In genomic region chr5:119271758-119272730, GRCh38 we compare ENCODE assay signal across 13 cellular contexts.
DNase-seq lines count a peak whose midpoint lies in the region; ATAC-seq and TF ChIP-seq lines count a peak whose summit lies in the region.
"Had no signal": no experiment of that assay in that cellular context is flagged by ENCODE, and none has a peak within 500 bp of the region (broad histone marks: within the 10 kb centered on the region; RNA-seq: fewer than 3 reads in every experiment).

No MANE protein-coding gene starts in this region.

- H3K27ac Mint-ChIP-seq in activated CD4-positive, alpha-beta T cell treated with anti-CD3 and anti-CD28 coated beads for 36 hours, result peak overlapping the region; percentile 96
- peak overlapping the region; percentile 58 for H3K27ac Mint-ChIP-seq in dendritic cell treated with granulocyte-macrophage colony-stimulating factor and Interleukin-4, amounts not matched to agents 40 ng/mL and 50 ng/mL, for 4 days
- peak overlapping the region; percentile 84 for H3K27ac Mint-ChIP-seq in stimulated activated naive B cell treated with anti-CD40 and anti-IgM and Interleukin-4, amounts not matched to agents 10 μg/mL and 1 μg/mL and 100 μg/mL, for 72 hours

- no peaks in the 10 kb centered on the region for H3K27me3 Mint-ChIP-seq in activated CD4-positive, alpha-beta T cell treated with anti-CD3 and anti-CD28 coated beads for 36 hours
- no peaks in the 10 kb centered on the region for H3K27me3 Mint-ChIP-seq in dendritic cell treated with granulocyte-macrophage colony-stimulating factor and Interleukin-4, amounts not matched to agents 40 ng/mL and 50 ng/mL, for 4 days
- no peaks in the 10 kb centered on the region for H3K27me3 Mint-ChIP-seq in stimulated activated naive B cell treated with anti-CD40 and anti-IgM and Interleukin-4, amounts not matched to agents 10 μg/mL and 1 μg/mL and 100 μg/mL, for 72 hours

- H3K27me3 ChIP-seq in Peyer's patch, result no peaks in the 10 kb centered on the region
- H3K27me3 ChIP-seq: heart left ventricle had no signal

- peak overlapping the region in 1 of 4 donors; percentile 0 for H3K4me3 ChIP-seq in Peyer's patch

- CTCF ChIA-PET in activated CD4-positive, alpha-beta T cell treated with anti-CD3 and anti-CD28 coated beads for 36 hours (lab: Charles Lee), result interaction anchor here (0.6 to 2.8 kb wide), 14 partner anchors 10 to 285 kb away, joined by 3 to 12 read pairs (median 4); partner anchors contain the start of gene TNFAIP8

- peak overlapping the region; percentile 96 for H3K4me3 Mint-ChIP-seq in activated CD4-positive, alpha-beta T cell treated with anti-CD3 and anti-CD28 coated beads for 36 hours
- H3K4me3 Mint-ChIP-seq in dendritic cell treated with granulocyte-macrophage colony-stimulating factor and Interleukin-4, amounts not matched to agents 40 ng/mL and 50 ng/mL, for 4 days, result peak overlapping the region; percentile 13
- H3K4me3 Mint-ChIP-seq in stimulated activated naive B cell treated with anti-CD40 and anti-IgM and Interleukin-4, amounts not matched to agents 10 μg/mL and 1 μg/mL and 100 μg/mL, for 72 hours, result peak overlapping the region; percentile 31 to 43

- TF ChIP-seq CTCF in Peyer's patch (IDR thresholded peaks at IDR 0.05) (no peak), GM13976 (IDR thresholded peaks at IDR 0.05; ENCODE audit: borderline replicate concordance, control extremely low read depth, extremely low read depth, insufficient read depth, missing control alignments) (no peak), omental fat pad (IDR thresholded peaks at IDR 0.05) (no peak)

- ATAC-seq in activated CD4-positive, alpha-beta T cell treated with anti-CD3 and anti-CD28 coated beads for 36 hours, result no peak
- no peak for ATAC-seq in stimulated activated naive B cell treated with anti-CD40 and anti-IgM and Interleukin-4, amounts not matched to agents 10 μg/mL and 1 μg/mL and 100 μg/mL, for 72 hours (replicated peaks)
- ATAC-seq in omental fat pad (ENCODE audit: low FRiP score), result no peak
- ATAC-seq: heart left ventricle had no signal

- peaks cover 6 to 30% (median 13%) of the 10 kb centered on the region in 4 donors for H3K4me1 ChIP-seq in Peyer's patch

- POLR2A ChIA-PET in activated CD4-positive, alpha-beta T cell treated with anti-CD3 and anti-CD28 coated beads for 36 hours (lab: Charles Lee), result interaction anchor here (0.6 to 1.5 kb wide), 2 partner anchors 21 to 84 kb away, joined by 4 to 9 read pairs; partner anchors contain the start of gene TNFAIP8

- H3K9me3 ChIP-seq in Peyer's patch, result no peaks in the 10 kb centered on the region
- H3K9me3 ChIP-seq: heart left ventricle, prostate gland had no signal

- peaks cover 43% of the 10 kb centered on the region for H3K36me3 Mint-ChIP-seq in activated CD4-positive, alpha-beta T cell treated with anti-CD3 and anti-CD28 coated beads for 36 hours (ENCODE audit: low read depth)
- H3K36me3 Mint-ChIP-seq in dendritic cell treated with granulocyte-macrophage colony-stimulating factor and Interleukin-4, amounts not matched to agents 40 ng/mL and 50 ng/mL, for 4 days (ENCODE audit: low read depth), result peaks cover 14% of the 10 kb centered on the region
- peaks cover 4 to 5% of the 10 kb centered on the region in 2 donors for H3K36me3 Mint-ChIP-seq in stimulated activated naive B cell treated with anti-CD40 and anti-IgM and Interleukin-4, amounts not matched to agents 10 μg/mL and 1 μg/mL and 100 μg/mL, for 72 hours

- no peak for TF ChIP-seq POLR2A in Peyer's patch (IDR thresholded peaks at IDR 0.05)

- no peaks in the 10 kb centered on the region for H3K36me3 ChIP-seq in Peyer's patch
- H3K36me3 ChIP-seq: heart left ventricle, prostate gland had no signal

- in situ Hi-C loops in GM13976 (cut with MboI; ENCODE audit: low sequenced_read_pairs, unreplicated experiment), result no loop called here

- peak overlapping the region in 3 of 4 donors; percentile 64 to 97 (median 78) for H3K27ac ChIP-seq in Peyer's patch

- intact Hi-C loops in activated CD4-positive, alpha-beta T cell treated with anti-CD3 and anti-CD28 coated beads for 36 hours (cut with DNase I, micrococcal nuclease), result loop anchor here in 1 of 2 experiments (5.0 kb wide), 1 partner anchor 70 kb away; no protein-coding TSS in a partner anchor
- intact Hi-C loops in dendritic cell treated with granulocyte-macrophage colony-stimulating factor and Interleukin-4, amounts not matched to agents 40 ng/mL and 50 ng/mL, for 4 days (cut with micrococcal nuclease), result loop anchor here (5.0 kb wide), 1 partner anchor 35 kb away; no protein-coding TSS in a partner anchor

- H3K9me3 Mint-ChIP-seq in activated CD4-positive, alpha-beta T cell treated with anti-CD3 and anti-CD28 coated beads for 36 hours (ENCODE audit: low read depth), result no peaks in the 10 kb centered on the region
- H3K9me3 Mint-ChIP-seq in dendritic cell treated with granulocyte-macrophage colony-stimulating factor and Interleukin-4, amounts not matched to agents 40 ng/mL and 50 ng/mL, for 4 days, result no peaks in the 10 kb centered on the region
- H3K9me3 Mint-ChIP-seq in stimulated activated naive B cell treated with anti-CD40 and anti-IgM and Interleukin-4, amounts not matched to agents 10 μg/mL and 1 μg/mL and 100 μg/mL, for 72 hours, result no peaks in the 10 kb centered on the region

- H3K4me1 Mint-ChIP-seq in activated CD4-positive, alpha-beta T cell treated with anti-CD3 and anti-CD28 coated beads for 36 hours, result peaks cover 69% of the 10 kb centered on the region
- H3K4me1 Mint-ChIP-seq in dendritic cell treated with granulocyte-macrophage colony-stimulating factor and Interleukin-4, amounts not matched to agents 40 ng/mL and 50 ng/mL, for 4 days (ENCODE audit: low read depth), result peaks cover 78% of the 10 kb centered on the region
- peaks cover 65 to 88% of the 10 kb centered on the region in 2 donors for H3K4me1 Mint-ChIP-seq in stimulated activated naive B cell treated with anti-CD40 and anti-IgM and Interleukin-4, amounts not matched to agents 10 μg/mL and 1 μg/mL and 100 μg/mL, for 72 hours

- no peak for DNase-seq in activated CD4-positive, alpha-beta T cell treated with anti-CD3 and anti-CD28 coated beads for 36 hours
- no peak for DNase-seq in activated CD4-positive, alpha-beta T cell treated with anti-CD3 and anti-CD28 coated beads, Interleukin-2, amount 50 U/mL, for 1 hour
- peak in 1 of 3 donors; percentile 42 for DNase-seq in Peyer's patch
- DNase-seq in stimulated activated naive B cell treated with anti-CD40 and anti-IgM and Interleukin-4, amounts not matched to agents 10 μg/mL and 1 μg/mL and 100 μg/mL, for 72 hours, result no peak
- no peak for DNase-seq in NCI-H2029 (lab: John Stamatoyannopoulos, UW)
- DNase-seq in GM13976 (ENCODE audit: low spot score), result no peak
- DNase-seq in omental fat pad (ENCODE audit: low spot score), result no peak
- DNase-seq: DMS79, heart left ventricle, NCI-H2171, substantia nigra had no signal

Comparison
In these comparisons a context has a peak if more than half of its experiments do, and no peak if none do; other contexts are left out.
1. H3K4me3 Mint-ChIP-seq: peak in every context shown above with its lines; median percentile 96 in activated CD4-positive, alpha-beta T cell treated with anti-CD3 and anti-CD28 coated beads for 36 hours; 37 in stimulated activated naive B cell treated with anti-CD40 and anti-IgM and Interleukin-4, amounts not matched to agents 10 μg/mL and 1 μg/mL and 100 μg/mL, for 72 hours; 13 in dendritic cell treated with granulocyte-macrophage colony-stimulating factor and Interleukin-4, amounts not matched to agents 40 ng/mL and 50 ng/mL, for 4 days.